Comparison of ENCODE assay signal across 8 cellular contexts in genomic region chr11:18632841-18633240, GRCh38. TPM values are rescaled to one million over a fixed set of nuclear protein-coding genes. Genes with fewer than 3 reads are reported as not detected.
A peak's percentile ranks its signal among the peaks of the same experiment; 100 is the strongest.
DNase-seq lines count a peak whose midpoint lies in the region; ATAC-seq and TF ChIP-seq lines count a peak whose summit lies in the region.

No MANE protein-coding gene starts in this region.

- no peaks in the 10 kb centered on the region for H3K9me3 Mint-ChIP-seq in central memory CD8-positive, alpha-beta T cell
- no peaks in the 10 kb centered on the region for H3K9me3 Mint-ChIP-seq in naive thymus-derived CD4-positive, alpha-beta T cell

- H3K4me1 Mint-ChIP-seq in central memory CD8-positive, alpha-beta T cell, result peaks cover 35% of the 10 kb centered on the region
- H3K4me1 Mint-ChIP-seq in naive thymus-derived CD4-positive, alpha-beta T cell, result peaks cover 20 to 71% (median 44%) of the 10 kb centered on the region in 7 donors

- H4K20me1 ChIP-seq in BLaER1 (peaks cover 60% of the 10 kb centered on the region), KMS-11 (ENCODE audit: insufficient read depth) (0 out of 2 replicates have a peak, but pooled peaks cover 6% of the 10 kb centered on the region)

- H3K36me3 Mint-ChIP-seq in central memory CD8-positive, alpha-beta T cell (ENCODE audit: insufficient read depth), result peaks cover 18% of the 10 kb centered on the region
- H3K36me3 Mint-ChIP-seq in naive thymus-derived CD4-positive, alpha-beta T cell, result peaks cover 0 to 5% (median 4%) of the 10 kb centered on the region in 5 donors

- intact Hi-C loops in naive thymus-derived CD4-positive, alpha-beta T cell (cut with micrococcal nuclease), result loop anchor here (5.0 to 10.0 kb wide), 4 partner anchors 91 to 1752 kb away; partner anchors contain the start of genes PRMT3 (in 1 of the 2), RPS13 (in 1 of the 2) and SAA2 (in 1 of the 2)

- H3K4me1 ChIP-seq in BLaER1 (peaks cover 23% of the 10 kb centered on the region), KMS-11 (ENCODE audit: low read depth, poor library complexity, severe bottlenecking) (peaks cover 35% of the 10 kb centered on the region)
- peaks cover 10 to 17% of the 10 kb centered on the region in 2 donors for H3K4me1 ChIP-seq in naive thymus-derived CD4-positive, alpha-beta T cell (ENCODE audit: control insufficient read depth in 2 of 2, insufficient read depth in 2 of 2, low read length in 2 of 2)

- no peak overlapping the region for H3K27ac Mint-ChIP-seq in central memory CD8-positive, alpha-beta T cell (ENCODE audit: low read depth)
- peak overlapping the region in 8 of 9 donors; percentile 95 to 100 (median 98) for H3K27ac Mint-ChIP-seq in naive thymus-derived CD4-positive, alpha-beta T cell

- H3K4me3 ChIP-seq in BLaER1, result peak overlapping the region; percentile 91
- H3K4me3 ChIP-seq in KMS-11 (IDR thresholded peaks at IDR 0.05; ENCODE audit: insufficient read depth, low read depth, low read length), result no peak overlapping the region
- H3K4me3 ChIP-seq in naive thymus-derived CD4-positive, alpha-beta T cell (ENCODE audit: low read length), result no peak overlapping the region

- no peak for DNase-seq in central memory CD8-positive, alpha-beta T cell (ENCODE audit: low spot score in 2 of 2)
- no peak for DNase-seq in naive thymus-derived CD4-positive, alpha-beta T cell
- DNase-seq in cortex of kidney (lab: John Stamatoyannopoulos, UW) (no peak), GM03348 (ENCODE audit: low spot score) (no peak)

- no peaks in the 10 kb centered on the region for H3K27me3 ChIP-seq in BLaER1
- H3K27me3 ChIP-seq in KMS-11 (ENCODE audit: insufficient read depth, low read depth), result no peaks in the 10 kb centered on the region
- H3K27me3 ChIP-seq in naive thymus-derived CD4-positive, alpha-beta T cell (ENCODE audit: control insufficient read depth in 2 of 2, insufficient read depth in 2 of 2, low read length in 2 of 2), result no peaks in the 10 kb centered on the region

- ATAC-seq in central memory CD8-positive, alpha-beta T cell (replicated peaks; ENCODE audit: extremely low read depth, poor library complexity, severe bottlenecking), result no peak
- no peak for ATAC-seq in naive thymus-derived CD4-positive, alpha-beta T cell
- no peak for ATAC-seq in GM18519 (IDR thresholded peaks at IDR 0.05; ENCODE audit: low FRiP score, unreplicated experiment)
- ATAC-seq in HG03097 (IDR thresholded peaks at IDR 0.05; ENCODE audit: low FRiP score, unreplicated experiment), result no peak

- H3K27ac ChIP-seq in BLaER1 (no peak overlapping the region), KMS-11 (peak overlapping the region; percentile 15; the same call in 1 of the 2 replicates)
- H3K27ac ChIP-seq in naive thymus-derived CD4-positive, alpha-beta T cell (ENCODE audit: low read depth, low read length), result no peak overlapping the region

- POLR2A ChIA-PET in naive thymus-derived CD4-positive, alpha-beta T cell (lab: Charles Lee), result interaction anchor here (0.7 to 4.4 kb wide), 11 partner anchors 14 to 312 kb away, joined by 3 to 25 read pairs (median 11); partner anchors contain the start of genes TMEM86A, TSG101 and UEVLD

- H3K4me2 ChIP-seq in BLaER1 (peak overlapping the region; percentile 96), KMS-11 (peak overlapping the region; percentile 95)

- no peak for TF ChIP-seq CTCF in KMS-11 (conservative IDR thresholded peaks at IDR 0.05; ENCODE audit: low read depth, low read length)

- peaks cover 10% of the 10 kb centered on the region for H3K27me3 Mint-ChIP-seq in central memory CD8-positive, alpha-beta T cell
- H3K27me3 Mint-ChIP-seq in naive thymus-derived CD4-positive, alpha-beta T cell, result peaks cover 0 to 7% (median 0%) of the 10 kb centered on the region in 5 donors

- peak overlapping the region; percentile 84 for H3K4me3 Mint-ChIP-seq in central memory CD8-positive, alpha-beta T cell
- H3K4me3 Mint-ChIP-seq in naive thymus-derived CD4-positive, alpha-beta T cell, result peak overlapping the region; percentile 83 to 99 (median 96)

- H3K9ac ChIP-seq in BLaER1 (peak overlapping the region; percentile 86), KMS-11 (no peak overlapping the region; the same call in 1 of the 2 replicates)

- H3K36me3 ChIP-seq in BLaER1 (no peaks in the 10 kb centered on the region; the same call in 1 of the 2 replicates), KMS-11 (ENCODE audit: insufficient read depth) (no peaks in the 10 kb centered on the region)
- H3K36me3 ChIP-seq in naive thymus-derived CD4-positive, alpha-beta T cell (ENCODE audit: control insufficient read depth in 2 of 3, insufficient read depth in 3 of 3, low read length in 3 of 3), result peaks cover 0 to 4% (median 0%) of the 10 kb centered on the region in 3 experiments

- peaks cover 62% of the 10 kb centered on the region for H3K79me2 ChIP-seq in KMS-11 (ENCODE audit: insufficient read depth, low read depth)

- H3K9me3 ChIP-seq in BLaER1, result no peaks in the 10 kb centered on the region
- no peaks in the 10 kb centered on the region for H3K9me3 ChIP-seq in naive thymus-derived CD4-positive, alpha-beta T cell (ENCODE audit: control insufficient read depth in 2 of 3, low read length in 3 of 3)

- CTCF ChIA-PET in naive thymus-derived CD4-positive, alpha-beta T cell (lab: Charles Lee), result interaction anchor here (1.8 kb wide), 1 partner anchor 18 kb away, joined by 6 read pairs; no protein-coding TSS in a partner anchor

- no peak overlapping the region for H2AFZ ChIP-seq in KMS-11 (ENCODE audit: low read depth)

RNA-seq across cellular contexts. Expression of gene SPTY2D1, which starts 1.3 kb away (rescaled TPM):
- 10 to 100 TPM; 26.0 to 37.4 (median 28.2) TPM for total RNA-seq in naive thymus-derived CD4-positive, alpha-beta T cell
- polyA plus RNA-seq in naive thymus-derived CD4-positive, alpha-beta T cell, result 10 to 100 TPM in 1 of 2 donors, 1 to 10 TPM in 1; 7.1 to 12.6 TPM

RNA-seq across cellular contexts. Expression of gene MISFA, which starts 33.3 kb away (rescaled TPM):
- 1 to 10 TPM in 1 of 5 experiments, under 1 TPM in 1, not detected in 3; 0.75 to 2.2 TPM for total RNA-seq in naive thymus-derived CD4-positive, alpha-beta T cell
- under 1 TPM; 0.21 to 0.41 TPM for polyA plus RNA-seq in naive thymus-derived CD4-positive, alpha-beta T cell

RNA-seq across cellular contexts. Expression of gene UEVLD, which starts 44.3 kb away (rescaled TPM):
- 10 to 100 TPM in 1 of 5 experiments, 1 to 10 TPM in 4; 3.6 to 19.8 (median 5.8) TPM for total RNA-seq in naive thymus-derived CD4-positive, alpha-beta T cell
- polyA plus RNA-seq in naive thymus-derived CD4-positive, alpha-beta T cell, result 1 to 10 TPM; 3.8 to 4.2 TPM
